ENCODE assay signal across 11 cellular contexts in genomic region chr6:140711019-140711613, GRCh38.
DNase-seq lines count a peak whose midpoint lies in the region; ATAC-seq, FAIRE-seq and TF ChIP-seq lines count a peak whose summit lies in the region.
"Had no signal": no experiment of that assay in that cellular context is flagged by ENCODE, and none has a peak within 500 bp of the region (broad histone marks: within the 10 kb centered on the region; RNA-seq: fewer than 3 reads in every experiment).

No MANE protein-coding gene starts in this region.

- no TSS peak for BruUV-seq in MCF 10A (replicated peaks; lab: Mats Ljungman, UMichigan)

- no peak for FAIRE-seq in HTR-8/SVneo (lab: Jason Lieb, UNC)

- no peak overlapping the region for H3K27ac ChIP-seq in breast epithelium

- intact Hi-C loops in MCF 10A (cut with micrococcal nuclease): no loop called here
- intact Hi-C loops in breast epithelium (cut with DNase I; ENCODE audit: low total_unique reads): no loop called here
- intact Hi-C loops in left cardiac atrium (cut with DNase I): no loop called here

- no peak overlapping the region for H3K4me3 Mint-ChIP-seq in MCF 10A (ENCODE audit: unreplicated experiment)
- peak overlapping the region in 1 of 2 donors; percentile 11 for H3K4me3 Mint-ChIP-seq in stimulated activated naive B cell treated with anti-CD40 and anti-IgM and Interleukin-4, amounts not matched to agents 10 μg/mL and 1 μg/mL and 100 μg/mL, for 72 hours
- H3K4me3 Mint-ChIP-seq: activated naive CD4-positive, alpha-beta T cell treated with anti-CD3 and anti-CD28 coated beads, Interleukin-2, amount 50 U/mL, for 24 hours; H9; T-helper 1 cell treated with Interleukin-12 subunit alpha and Interleukin-12 subunit beta and Interleukin-4 antibody, amounts not matched to agents 30 μg/mL and 1 μg/mL, for 36 hours had no signal

- no peak overlapping the region for H3K27ac Mint-ChIP-seq in MCF 10A (ENCODE audit: low read depth, unreplicated experiment)
- H3K27ac Mint-ChIP-seq in stimulated activated naive B cell treated with anti-CD40 and anti-IgM and Interleukin-4, amounts not matched to agents 10 μg/mL and 1 μg/mL and 100 μg/mL, for 72 hours: no peak overlapping the region
- H3K27ac Mint-ChIP-seq: activated naive CD4-positive, alpha-beta T cell treated with anti-CD3 and anti-CD28 coated beads, Interleukin-2, amount 50 U/mL, for 24 hours; H9; T-helper 1 cell treated with Interleukin-12 subunit alpha and Interleukin-12 subunit beta and Interleukin-4 antibody, amounts not matched to agents 30 μg/mL and 1 μg/mL, for 36 hours had no signal

- no peak for TF ChIP-seq POLR2A in breast epithelium (IDR thresholded peaks at IDR 0.05)

- ATAC-seq in HG02798 (IDR thresholded peaks at IDR 0.05; ENCODE audit: poor library complexity, unreplicated experiment) (peak; percentile 51), left cardiac atrium (no peak)
- ATAC-seq in stimulated activated naive B cell treated with anti-CD40 and anti-IgM and Interleukin-4, amounts not matched to agents 10 μg/mL and 1 μg/mL and 100 μg/mL, for 72 hours (replicated peaks): peak; percentile 87 to 95

- no peaks in the 10 kb centered on the region for H3K27me3 ChIP-seq in breast epithelium

- no peak for TF ChIP-seq CTCF in MCF 10A (IDR thresholded peaks at IDR 0.05; ENCODE audit: unreplicated experiment)
- no peak for TF ChIP-seq CTCF in breast epithelium (IDR thresholded peaks at IDR 0.05)

- DNase-seq in MCF 10A (ENCODE audit: unreplicated experiment) (peak; percentile 18), breast epithelium (ENCODE audit: low spot score in 2 of 2) (no peak), NCI-H524 treated with DMSO at 0.1 percent for 48 hours (lab: John Stamatoyannopoulos, UW) (peak; percentile 85), middle frontal gyrus (ENCODE audit: extremely low spot score, low spot score) (no peak), HTR-8/SVneo (ENCODE audit: insufficient read length, low spot score) (no peak), left cardiac atrium (no peak)
- DNase-seq in stimulated activated naive B cell treated with anti-CD40 and anti-IgM and Interleukin-4, amounts not matched to agents 10 μg/mL and 1 μg/mL and 100 μg/mL, for 72 hours: no peak
- DNase-seq: H9 had no signal

- H3K4me3 ChIP-seq in breast epithelium: no peak overlapping the region

- CTCF ChIA-PET in MCF 10A (lab: Yijun Ruan, JAX): no interaction called here

- no peaks in the 10 kb centered on the region for H3K36me3 ChIP-seq in breast epithelium

- peaks cover 8% of the 10 kb centered on the region for H3K9me3 Mint-ChIP-seq in MCF 10A (ENCODE audit: unreplicated experiment)
- H3K9me3 Mint-ChIP-seq in stimulated activated naive B cell treated with anti-CD40 and anti-IgM and Interleukin-4, amounts not matched to agents 10 μg/mL and 1 μg/mL and 100 μg/mL, for 72 hours: peaks cover 0 to 6% of the 10 kb centered on the region in 2 donors

- no peaks in the 10 kb centered on the region for H3K4me1 ChIP-seq in breast epithelium

- POLR2A ChIA-PET in MCF 10A (lab: Yijun Ruan, JAX): no interaction called here

- no peaks in the 10 kb centered on the region for H3K4me1 Mint-ChIP-seq in MCF 10A (ENCODE audit: insufficient read depth, unreplicated experiment)
- H3K4me1 Mint-ChIP-seq in stimulated activated naive B cell treated with anti-CD40 and anti-IgM and Interleukin-4, amounts not matched to agents 10 μg/mL and 1 μg/mL and 100 μg/mL, for 72 hours: peaks cover 3 to 14% of the 10 kb centered on the region in 2 donors
- H3K4me1 Mint-ChIP-seq: activated naive CD4-positive, alpha-beta T cell treated with anti-CD3 and anti-CD28 coated beads, Interleukin-2, amount 50 U/mL, for 24 hours; H9 had no signal

- no peaks in the 10 kb centered on the region for H3K27me3 Mint-ChIP-seq in MCF 10A (ENCODE audit: insufficient read depth, unreplicated experiment)
- peaks cover 9 to 19% of the 10 kb centered on the region in 2 donors for H3K27me3 Mint-ChIP-seq in stimulated activated naive B cell treated with anti-CD40 and anti-IgM and Interleukin-4, amounts not matched to agents 10 μg/mL and 1 μg/mL and 100 μg/mL, for 72 hours

- H3K36me3 Mint-ChIP-seq in MCF 10A (ENCODE audit: insufficient read depth, unreplicated experiment): no peaks in the 10 kb centered on the region
- no peaks in the 10 kb centered on the region for H3K36me3 Mint-ChIP-seq in stimulated activated naive B cell treated with anti-CD40 and anti-IgM and Interleukin-4, amounts not matched to agents 10 μg/mL and 1 μg/mL and 100 μg/mL, for 72 hours
- H3K36me3 Mint-ChIP-seq: activated naive CD4-positive, alpha-beta T cell treated with anti-CD3 and anti-CD28 coated beads, Interleukin-2, amount 50 U/mL, for 24 hours had no signal

- H3K9me3 ChIP-seq in breast epithelium: peaks cover 4 to 5% of the 10 kb centered on the region in 2 donors

Comparison
In these comparisons a context has a peak if more than half of its experiments do, and no peak if none do; other contexts are left out.
1. DNase-seq: peak in MCF 10A (single experiment) and NCI-H524 treated with DMSO at 0.1 percent for 48 hours (single experiment); none in breast epithelium (0 of 2), stimulated activated naive B cell treated with anti-CD40 and anti-IgM and Interleukin-4, amounts not matched to agents 10 μg/mL and 1 μg/mL and 100 μg/mL, for 72 hours (single experiment), middle frontal gyrus (single experiment), HTR-8/SVneo (single experiment) and left cardiac atrium (single experiment).
2. ATAC-seq: peak in HG02798 (single experiment) and stimulated activated naive B cell treated with anti-CD40 and anti-IgM and Interleukin-4, amounts not matched to agents 10 μg/mL and 1 μg/mL and 100 μg/mL, for 72 hours (2 of 2); none in left cardiac atrium (0 of 2).